Comparison of ENCODE assay signal across 18 cellular contexts in the genomic region with DNA sequence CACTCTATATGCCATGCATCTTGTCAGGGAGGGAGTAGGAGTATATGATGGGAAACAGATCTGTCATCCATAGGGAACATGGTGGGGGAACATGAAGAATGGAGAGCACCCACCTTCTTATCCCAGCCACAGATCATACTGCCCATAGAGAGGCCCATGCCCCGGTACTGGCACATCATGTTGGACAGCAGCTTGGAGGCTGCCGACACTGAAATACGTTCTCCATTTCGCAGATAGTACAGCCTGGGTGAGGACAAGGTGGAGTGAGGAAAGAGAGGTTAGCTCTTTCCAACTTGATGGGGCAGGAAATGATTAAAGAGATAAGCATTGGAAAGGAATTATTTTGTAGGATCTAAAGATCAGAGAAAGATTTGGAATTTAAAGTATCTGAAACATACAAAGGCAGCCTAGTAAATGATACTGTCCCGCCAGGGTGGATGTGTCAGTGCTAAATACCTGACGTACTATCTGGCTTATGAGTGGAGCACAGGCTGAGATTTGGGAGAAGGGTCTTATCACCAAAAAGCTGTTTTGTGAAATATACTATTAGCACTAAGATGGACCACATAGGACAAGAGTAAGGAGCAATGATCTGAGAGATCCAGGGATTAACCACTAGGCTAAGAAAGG. TPM values are rescaled to one million over a fixed set of nuclear protein-coding genes. Genes with fewer than 3 reads are reported as not detected.
DNase-seq lines count a peak whose midpoint lies in the region; ATAC-seq and TF ChIP-seq lines count a peak whose summit lies in the region.
"Had no signal": no experiment of that assay in that cellular context is flagged by ENCODE, and none has a peak within 500 bp of the region (broad histone marks: within the 10 kb centered on the region; RNA-seq: fewer than 3 reads in every experiment).

No MANE protein-coding gene starts in this region.

- peak overlapping the region; percentile 100 for H3K27ac Mint-ChIP-seq in activated naive CD4-positive, alpha-beta T cell treated with anti-CD3 and anti-CD28 coated beads, Interleukin-2, amount 10 ng/mL, durations not matched to agents 7 days and 5 days
- H3K27ac Mint-ChIP-seq in activated CD8-positive, alpha-beta T cell treated with anti-CD3 and anti-CD28 coated beads for 36 hours: peak overlapping the region; percentile 99
- peak overlapping the region; percentile 89 for H3K27ac Mint-ChIP-seq in memory B cell
- H3K27ac Mint-ChIP-seq: H9 had no signal

- peaks cover 12 to 49% (median 22%) of the 10 kb centered on the region in 4 donors for H3K36me3 ChIP-seq in upper lobe of left lung
- H3K36me3 ChIP-seq in ovary: no peaks in the 10 kb centered on the region
- peaks cover 0 to 55% (median 27%) of the 10 kb centered on the region in 9 donors for H3K36me3 ChIP-seq in heart right ventricle

- peaks cover 70% of the 10 kb centered on the region for H3K4me1 Mint-ChIP-seq in activated naive CD4-positive, alpha-beta T cell treated with anti-CD3 and anti-CD28 coated beads, Interleukin-2, amount 10 ng/mL, durations not matched to agents 7 days and 5 days
- peaks cover 47% of the 10 kb centered on the region for H3K4me1 Mint-ChIP-seq in activated CD8-positive, alpha-beta T cell treated with anti-CD3 and anti-CD28 coated beads for 36 hours (ENCODE audit: low read depth)
- peaks cover 40% of the 10 kb centered on the region for H3K4me1 Mint-ChIP-seq in memory B cell

- H3K9me3 Mint-ChIP-seq in activated naive CD4-positive, alpha-beta T cell treated with anti-CD3 and anti-CD28 coated beads, Interleukin-2, amount 10 ng/mL, durations not matched to agents 7 days and 5 days: no peaks in the 10 kb centered on the region
- H3K9me3 Mint-ChIP-seq in activated CD8-positive, alpha-beta T cell treated with anti-CD3 and anti-CD28 coated beads for 36 hours: no peaks in the 10 kb centered on the region
- no peaks in the 10 kb centered on the region for H3K9me3 Mint-ChIP-seq in memory B cell
- H3K9me3 Mint-ChIP-seq: H9 had no signal

- TF ChIP-seq POLR2A in upper lobe of left lung (IDR thresholded peaks at IDR 0.05): no peak
- TF ChIP-seq POLR2A in ovary (IDR thresholded peaks at IDR 0.05): no peak

- H3K4me1 ChIP-seq in upper lobe of left lung (peaks cover 35 to 55% (median 49%) of the 10 kb centered on the region in 4 donors), ovary (ENCODE audit: insufficient read depth) (peaks cover 9% of the 10 kb centered on the region), heart right ventricle (peaks cover 5 to 78% (median 42%) of the 10 kb centered on the region in 9 donors)

- peaks cover 69% of the 10 kb centered on the region for H3K36me3 Mint-ChIP-seq in activated naive CD4-positive, alpha-beta T cell treated with anti-CD3 and anti-CD28 coated beads, Interleukin-2, amount 10 ng/mL, durations not matched to agents 7 days and 5 days
- H3K36me3 Mint-ChIP-seq in activated CD8-positive, alpha-beta T cell treated with anti-CD3 and anti-CD28 coated beads for 36 hours (ENCODE audit: low read depth): peaks cover 85% of the 10 kb centered on the region
- H3K36me3 Mint-ChIP-seq in memory B cell: peaks cover 45% of the 10 kb centered on the region

- no peak for ATAC-seq in activated CD8-positive, alpha-beta T cell treated with anti-CD3 and anti-CD28 coated beads for 36 hours
- ATAC-seq in memory B cell (ENCODE audit: low read depth): no peak
- no peak for ATAC-seq in upper lobe of left lung (ENCODE audit: low FRiP score in 2 of 2)
- ATAC-seq in heart right ventricle: no peak
- ATAC-seq: gastroesophageal sphincter, left cardiac atrium had no signal

- TF ChIP-seq CTCF in activated CD8-positive, alpha-beta T cell treated with anti-CD3 and anti-CD28 coated beads for 36 hours (IDR thresholded peaks at IDR 0.05): no peak
- TF ChIP-seq CTCF in upper lobe of left lung (IDR thresholded peaks at IDR 0.05) (no peak), ovary (IDR thresholded peaks at IDR 0.05) (no peak), dorsolateral prefrontal cortex (IDR thresholded peaks at IDR 0.05 in 54 of 56, conservative IDR thresholded peaks at IDR 0.05 in 2 of 56; ENCODE audit: low read depth in 1 of 56, partially characterized antibody in 56 of 56) (no peak), heart right ventricle (IDR thresholded peaks at IDR 0.05) (no peak)

- peak overlapping the region; percentile 98 for H3K4me3 Mint-ChIP-seq in activated naive CD4-positive, alpha-beta T cell treated with anti-CD3 and anti-CD28 coated beads, Interleukin-2, amount 10 ng/mL, durations not matched to agents 7 days and 5 days
- H3K4me3 Mint-ChIP-seq in activated CD8-positive, alpha-beta T cell treated with anti-CD3 and anti-CD28 coated beads for 36 hours: peak overlapping the region; percentile 97
- H3K4me3 Mint-ChIP-seq in memory B cell: peak overlapping the region; percentile 93

- peak overlapping the region; percentile 94 to 99 (median 96) for H3K27ac ChIP-seq in upper lobe of left lung
- no peak overlapping the region for H3K27ac ChIP-seq in ovary
- H3K27ac ChIP-seq in dorsolateral prefrontal cortex: peak overlapping the region in 7 of 59 donors; percentile 5 to 96 (median 94)
- H3K27ac ChIP-seq in heart right ventricle: peak overlapping the region in 5 of 10 donors; percentile 92 to 100 (median 97)
- H3K27ac ChIP-seq: PC-9 had no signal

- intact Hi-C loops in activated CD8-positive, alpha-beta T cell treated with anti-CD3 and anti-CD28 coated beads for 36 hours (cut with micrococcal nuclease): no loop called here
- intact Hi-C loops in ovary (cut with DNase I) (no loop called here), dorsolateral prefrontal cortex (cut with DNase I) (no loop called here), heart right ventricle (cut with DNase I) (no loop called here)

- H3K27me3 ChIP-seq in upper lobe of left lung (no peaks in the 10 kb centered on the region), ovary (no peaks in the 10 kb centered on the region), dorsolateral prefrontal cortex (no peaks in the 10 kb centered on the region), heart right ventricle (no peaks in the 10 kb centered on the region)
- H3K27me3 ChIP-seq: gastroesophageal sphincter had no signal

- WGBS in upper lobe of left lung, 2 donors: 79 to 82% methylated on average over 6 of the region's 6 CpGs
- WGBS in ovary, 3 donors: 93 to 99% (median 93%) methylated on average over 6 of the region's 6 CpGs
- WGBS in heart right ventricle, 2 donors: 90 to 92% methylated on average over 6 of the region's 6 CpGs

- no peak for DNase-seq in activated naive CD4-positive, alpha-beta T cell treated with anti-CD3 and anti-CD28 coated beads, Interleukin-2, amount 10 ng/mL, durations not matched to agents 7 days and 5 days
- no peak for DNase-seq in activated naive CD4-positive, alpha-beta T cell treated with anti-CD3 and anti-CD28 coated beads, Interleukin-2, amount 50 U/mL, for 16 hours
- DNase-seq in activated CD8-positive, alpha-beta T cell treated with anti-CD3 and anti-CD28 coated beads for 36 hours: no peak
- DNase-seq in memory B cell (ENCODE audit: low spot score in 2 of 2) (no peak), upper lobe of left lung (no peak), ovary (no peak), dorsolateral prefrontal cortex (no peak), heart right ventricle (no peak)
- DNase-seq: activated effector memory CD4-positive, alpha-beta T cell treated with Interleukin-2 at 50 U/mL for 16 hours; GF-D8; H9; left cardiac atrium; NCI-H2081; PC-9; stimulated activated CD4-positive, alpha-beta T cell treated with anti-CD3 and anti-CD28 coated beads, Interleukin-2, amount 100 ng/mL, for 48 hours; substantia nigra had no signal

- TF ChIP-seq EP300 in upper lobe of left lung (IDR thresholded peaks at IDR 0.05) (no peak), ovary (IDR thresholded peaks at IDR 0.05) (no peak)

- H3K4me3 ChIP-seq in upper lobe of left lung (peak overlapping the region in 3 of 4 donors; percentile 74 to 86 (median 74)), ovary (no peak overlapping the region), dorsolateral prefrontal cortex (peak overlapping the region in 3 of 59 donors; percentile 68 to 83 (median 69)), heart right ventricle (peak overlapping the region in 4 of 10 donors; percentile 71 to 98 (median 74))
- H3K4me3 ChIP-seq: coronary artery had no signal

- no peaks in the 10 kb centered on the region for H3K27me3 Mint-ChIP-seq in activated naive CD4-positive, alpha-beta T cell treated with anti-CD3 and anti-CD28 coated beads, Interleukin-2, amount 10 ng/mL, durations not matched to agents 7 days and 5 days
- no peaks in the 10 kb centered on the region for H3K27me3 Mint-ChIP-seq in activated CD8-positive, alpha-beta T cell treated with anti-CD3 and anti-CD28 coated beads for 36 hours
- H3K27me3 Mint-ChIP-seq in memory B cell: no peaks in the 10 kb centered on the region

- CTCF ChIA-PET in activated naive CD4-positive, alpha-beta T cell treated with anti-CD3 and anti-CD28 coated beads, Interleukin-2, amount 10 ng/mL, durations not matched to agents 7 days and 5 days (lab: Charles Lee): interaction anchor here (1.0 to 6.7 kb wide), 3 partner anchors 14 to 130 kb away, joined by 3 to 184 read pairs (median 158); partner anchors contain the start of genes PSMB9 and TAP1
- CTCF ChIA-PET in activated CD8-positive, alpha-beta T cell treated with anti-CD3 and anti-CD28 coated beads for 36 hours (lab: Charles Lee): interaction anchor here (1.2 to 10.1 kb wide), 5 partner anchors 8 to 142 kb away, joined by 3 to 400 read pairs (median 44); partner anchors contain the start of genes HLA-DMA, PSMB9 and TAP1

- H3K9me3 ChIP-seq in upper lobe of left lung (no peaks in the 10 kb centered on the region), ovary (no peaks in the 10 kb centered on the region), heart right ventricle (no peaks in the 10 kb centered on the region)
- H3K9me3 ChIP-seq: gastroesophageal sphincter had no signal

- POLR2A ChIA-PET in activated CD8-positive, alpha-beta T cell treated with anti-CD3 and anti-CD28 coated beads for 36 hours (lab: Charles Lee): interaction anchor here (0.7 to 10.7 kb wide), 7 partner anchors 8 to 141 kb away, joined by 3 to 458 read pairs (median 30); partner anchors contain the start of genes BRD2, PSMB9 and TAP1

RNA-seq across cellular contexts. Expression of gene PSMB8, which starts 1.7 kb away (rescaled TPM):
- 100 to 1,000 TPM; 370 to 371 TPM for total RNA-seq in activated CD8-positive, alpha-beta T cell treated with anti-CD3 and anti-CD28 coated beads for 36 hours
- 100 to 1,000 TPM in 1 of 6 donors, 10 to 100 TPM in 5; 48.2 to 110 (median 71.7) TPM for total RNA-seq in upper lobe of left lung
- 10 to 100 TPM; 28.9 to 44.8 (median 36.0) TPM for total RNA-seq in ovary
- polyA plus RNA-seq in ovary: 100 to 1,000 TPM in 1 of 2 donors, 10 to 100 TPM in 1; 62.2 to 103 TPM
- total RNA-seq in dorsolateral prefrontal cortex: 10 to 100 TPM in 101 of 120 experiments, 1 to 10 TPM in 19; 6.7 to 33.3 (median 13.1) TPM
- total RNA-seq in heart right ventricle: 100 to 1,000 TPM in 1 of 10 donors, 10 to 100 TPM in 7, 1 to 10 TPM in 2; 8.5 to 127 (median 11.7) TPM
- polyA plus RNA-seq in heart right ventricle: 10 to 100 TPM; 40.2 to 42.9 TPM

RNA-seq across cellular contexts. Expression of gene TAP2, which starts 3.6 kb away (rescaled TPM):
- 100 to 1,000 TPM; 110 to 113 TPM for total RNA-seq in activated CD8-positive, alpha-beta T cell treated with anti-CD3 and anti-CD28 coated beads for 36 hours
- total RNA-seq in upper lobe of left lung (100 to 1,000 TPM in 2 of 6 donors, 10 to 100 TPM in 4; 17.6 to 266 (median 62.1) TPM), ovary (10 to 100 TPM in 6 of 7 donors, 1 to 10 TPM in 1; 8.9 to 23.8 (median 18.6) TPM), dorsolateral prefrontal cortex (10 to 100 TPM; 12.3 to 50.8 (median 24.2) TPM), heart right ventricle (10 to 100 TPM in 7 of 10 donors, 1 to 10 TPM in 3; 8.8 to 92.1 (median 13.8) TPM)
- polyA plus RNA-seq in ovary (10 to 100 TPM; 13.9 to 16.5 TPM), heart right ventricle (10 to 100 TPM; 12.8 to 13.8 TPM)

RNA-seq across cellular contexts. Expression of gene TAP1, which starts 11.4 kb away (rescaled TPM):
- 100 to 1,000 TPM; 210 to 211 TPM for total RNA-seq in activated CD8-positive, alpha-beta T cell treated with anti-CD3 and anti-CD28 coated beads for 36 hours
- total RNA-seq in upper lobe of left lung (10 to 100 TPM; 56.9 to 87.0 (median 69.8) TPM), ovary (10 to 100 TPM; 17.7 to 30.7 (median 23.3) TPM), dorsolateral prefrontal cortex (10 to 100 TPM; 10.8 to 44.1 (median 18.6) TPM), heart right ventricle (100 to 1,000 TPM in 1 of 10 donors, 10 to 100 TPM in 9; 12.8 to 213 (median 15.4) TPM)
- polyA plus RNA-seq in ovary (10 to 100 TPM; 22.7 to 48.4 TPM), heart right ventricle (10 to 100 TPM; 35.4 to 38.3 TPM)

RNA-seq across cellular contexts. Expression of gene PSMB9, which starts 11.9 kb away (rescaled TPM):
- total RNA-seq in activated CD8-positive, alpha-beta T cell treated with anti-CD3 and anti-CD28 coated beads for 36 hours: 100 to 1,000 TPM; 219 to 229 TPM
- total RNA-seq in upper lobe of left lung (10 to 100 TPM; 34.4 to 85.9 (median 45.5) TPM), ovary (10 to 100 TPM in 6 of 7 donors, 1 to 10 TPM in 1; 9.5 to 28.3 (median 20.4) TPM), dorsolateral prefrontal cortex (10 to 100 TPM in 85 of 120 experiments, 1 to 10 TPM in 35; 3.1 to 32.7 (median 12.7) TPM), heart right ventricle (100 to 1,000 TPM in 1 of 10 donors, 10 to 100 TPM in 8, 1 to 10 TPM in 1; 10.0 to 198 (median 14.3) TPM)
- polyA plus RNA-seq in ovary (10 to 100 TPM; 23.6 to 30.7 TPM), heart right ventricle (10 to 100 TPM; 23.4 to 33.4 TPM)

RNA-seq across cellular contexts. Expression of gene HLA-DOB, which starts 25.3 kb away (rescaled TPM):
- 10 to 100 TPM; 10.2 to 11.6 TPM for total RNA-seq in activated CD8-positive, alpha-beta T cell treated with anti-CD3 and anti-CD28 coated beads for 36 hours
- total RNA-seq in upper lobe of left lung: 10 to 100 TPM in 1 of 6 donors, 1 to 10 TPM in 5; 1.3 to 15.2 (median 3.7) TPM
- total RNA-seq in ovary: 1 to 10 TPM in 2 of 7 donors, under 1 TPM in 4, not detected in 1; 0.28 to 4.6 (median 0.73) TPM
- polyA plus RNA-seq in ovary: 1 to 10 TPM in 1 of 2 donors, under 1 TPM in 1; 0.24 to 1.6 TPM
- total RNA-seq in dorsolateral prefrontal cortex: 1 to 10 TPM in 48 of 120 experiments, under 1 TPM in 40, not detected in 32; 0.33 to 9.9 (median 1.0) TPM
- total RNA-seq in heart right ventricle: 1 to 10 TPM in 1 of 10 donors, under 1 TPM in 7, not detected in 2; 0.21 to 2.1 (median 0.48) TPM
- 1 to 10 TPM in 1 of 2 donors, under 1 TPM in 1; 0.36 to 1.1 TPM for polyA plus RNA-seq in heart right ventricle

Comparison
In these comparisons a context has a peak if more than half of its experiments do, and no peak if none do; other contexts are left out.
1. H3K27ac ChIP-seq: peak in upper lobe of left lung (4 of 4); none in ovary (0 of 2).
2. Peak in every context shown above with its lines, with median percentiles within 50 percentile points of each other: H3K27ac Mint-ChIP-seq and H3K4me3 Mint-ChIP-seq.